8 cellular contexts compared by ENCODE assay signal in the genomic region with DNA sequence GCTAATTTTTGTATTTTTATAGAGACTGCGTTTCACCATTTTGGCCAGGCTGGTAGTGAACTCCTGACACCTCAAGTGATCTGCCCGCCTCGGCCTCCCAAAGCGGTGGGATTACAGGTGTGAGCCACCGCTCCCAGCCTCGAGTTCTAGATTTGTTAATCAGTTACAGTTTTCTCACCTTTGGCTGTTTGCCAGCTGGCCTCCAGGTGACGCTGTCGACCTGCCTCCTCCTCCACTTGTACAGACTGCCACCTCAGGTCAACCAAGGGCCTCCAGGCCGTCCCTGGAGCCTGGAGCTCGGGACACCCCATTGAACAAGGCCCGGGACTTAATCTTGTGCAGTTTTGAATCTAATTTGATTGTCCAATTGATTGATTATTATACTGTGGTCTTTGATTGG.
DNase-seq lines count a peak whose midpoint lies in the region; ATAC-seq lines count a peak whose summit lies in the region.

No MANE protein-coding gene starts in this region.

- ATAC-seq in HG03196 (IDR thresholded peaks at IDR 0.05; ENCODE audit: unreplicated experiment) = no peak

- H3K36me3 ChIP-seq in iPS DF 6.9 (ENCODE audit: control insufficient read depth, insufficient read depth, low read length) = no peaks in the 10 kb centered on the region

- DNase-seq in NCI-H146 (lab: John Stamatoyannopoulos, UW) (peak; percentile 58), NCI-H146 treated with DMSO at 0.1 percent for 48 hours (lab: John Stamatoyannopoulos, UW; ENCODE audit: unreplicated experiment) (no peak), iPS DF 6.9 (ENCODE audit: low read depth, low spot score) (peak; percentile 87), NCI-H2107 (lab: John Stamatoyannopoulos, UW) (no peak), cerebellar nuclear complex (lab: John Stamatoyannopoulos, UW) (no peak)
- peak; percentile 58 for DNase-seq in activated CD4-positive, alpha-beta T cell treated with anti-CD3 and anti-CD28 coated beads for 4 hours
- peak in 5 of 6 experiments; percentile 9 to 38 (median 29) for DNase-seq in stimulated activated naive CD4-positive, alpha-beta T cell (lab: John Stamatoyannopoulos, UW)

- H3K4me1 ChIP-seq in iPS DF 6.9 (ENCODE audit: control insufficient read depth, insufficient read depth, low read length) = 0 out of 2 replicates have a peak, but pooled peaks cover 2% of the 10 kb centered on the region

- H3K27me3 ChIP-seq in iPS DF 6.9 (ENCODE audit: control insufficient read depth, insufficient read depth, low read length) = no peaks in the 10 kb centered on the region

- H3K4me3 ChIP-seq in iPS DF 6.9 (ENCODE audit: low read length) = no peak overlapping the region

- no CpG with 5 or more reads among the region's 11 CpGs for WGBS in iPS DF 6.9 (ENCODE audit: insufficient coverage, insufficient read length)

- H3K9me3 ChIP-seq in iPS DF 6.9 (ENCODE audit: control insufficient read depth, insufficient read depth, low read length) = no peaks in the 10 kb centered on the region

- no peak overlapping the region for H3K27ac ChIP-seq in iPS DF 6.9 (ENCODE audit: low read length)

Comparison
In these comparisons a context has a peak if more than half of its experiments do, and no peak if none do; other contexts are left out.
1. DNase-seq: peak in NCI-H146 (single experiment), activated CD4-positive, alpha-beta T cell treated with anti-CD3 and anti-CD28 coated beads for 4 hours (2 of 2), iPS DF 6.9 (single experiment) and stimulated activated naive CD4-positive, alpha-beta T cell (5 of 6); none in NCI-H146 treated with DMSO at 0.1 percent for 48 hours (single experiment), NCI-H2107 (single experiment) and cerebellar nuclear complex (0 of 2).